ENCODE assay signal across 30 cellular contexts in the genomic region with DNA sequence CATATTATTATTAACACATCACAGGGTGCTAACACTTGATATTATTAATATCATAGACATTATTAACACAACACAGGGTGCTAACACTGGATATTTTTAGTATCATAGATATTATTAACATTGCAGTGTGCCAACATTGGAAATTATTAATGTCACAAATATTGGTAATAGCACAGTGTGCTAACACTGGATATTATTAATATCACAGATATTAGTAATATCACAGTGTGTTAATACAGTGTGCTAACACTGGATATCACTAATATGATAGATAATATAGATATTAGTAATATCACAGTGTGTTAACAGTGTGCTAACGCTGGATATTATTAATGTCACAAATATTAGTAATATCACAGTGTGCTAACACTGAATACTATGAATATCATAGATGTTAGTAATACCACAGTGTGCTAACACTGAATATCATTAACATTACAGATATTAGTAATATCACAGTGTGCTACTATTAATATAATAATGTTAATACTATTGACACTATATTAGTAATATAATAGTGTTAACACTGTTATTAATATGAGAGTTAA. TPM values are rescaled to one million over a fixed set of nuclear protein-coding genes. Genes with fewer than 3 reads are reported as not detected.
"Had no signal": no experiment of that assay in that cellular context is flagged by ENCODE, and none has a peak within 500 bp of the region (broad histone marks: within the 10 kb centered on the region; RNA-seq: fewer than 3 reads in every experiment).

No MANE protein-coding gene starts in this region.

- H3K36me3 ChIP-seq: adrenal gland, esophagus muscularis mucosa, gastrocnemius medialis, heart left ventricle had no signal

- H3K27ac ChIP-seq: adrenal gland, body of pancreas, coronary artery, dorsolateral prefrontal cortex, esophagus muscularis mucosa, foreskin keratinocyte, gastrocnemius medialis, heart left ventricle had no signal

- H3K27me3 Mint-ChIP-seq: activated CD8-positive, alpha-beta T cell treated with anti-CD3 and anti-CD28 coated beads for 36 hours; activated naive CD4-positive, alpha-beta T cell treated with anti-CD3 and anti-CD28 coated beads, Interleukin-2, amount 50 U/mL, for 24 hours; activated naive CD8-positive, alpha-beta T cell treated with anti-CD3 and anti-CD28 coated beads for 36 hours; activated naive CD8-positive, alpha-beta T cell treated with anti-CD3 and anti-CD28 coated beads, Interleukin-2, amount 50 U/mL, for 24 hours; dendritic cell treated with granulocyte-macrophage colony-stimulating factor and Interleukin-4, amounts not matched to agents 40 ng/mL and 50 ng/mL, for 4 days had no signal

- ATAC-seq: activated CD8-positive, alpha-beta T cell treated with anti-CD3 and anti-CD28 coated beads for 36 hours; activated naive CD8-positive, alpha-beta T cell treated with anti-CD3 and anti-CD28 coated beads, Interleukin-2, amount 50 U/mL, for 24 hours; activated T-cell treated with anti-CD3 and anti-CD28 coated beads, Interleukin-2, amount 50 U/mL, for 4 hours; body of pancreas; foreskin keratinocyte; gastrocnemius medialis; heart left ventricle had no signal

- H3K4me1 ChIP-seq: adrenal gland, body of pancreas, esophagus muscularis mucosa, foreskin keratinocyte, gastrocnemius medialis, heart left ventricle had no signal

- H3K9me3 ChIP-seq: adrenal gland, body of pancreas, esophagus muscularis mucosa, gastrocnemius medialis, heart left ventricle had no signal

- H3K4me1 Mint-ChIP-seq: activated naive CD4-positive, alpha-beta T cell treated with anti-CD3 and anti-CD28 coated beads, Interleukin-2, amount 50 U/mL, for 24 hours; activated naive CD8-positive, alpha-beta T cell treated with anti-CD3 and anti-CD28 coated beads for 36 hours; activated naive CD8-positive, alpha-beta T cell treated with anti-CD3 and anti-CD28 coated beads, Interleukin-2, amount 50 U/mL, for 24 hours; endodermal cell had no signal

- H3K4me3 ChIP-seq: adrenal gland, body of pancreas, coronary artery, dorsolateral prefrontal cortex, esophagus muscularis mucosa, gastrocnemius medialis, heart left ventricle had no signal

- H3K36me3 Mint-ChIP-seq: activated naive CD4-positive, alpha-beta T cell treated with anti-CD3 and anti-CD28 coated beads, Interleukin-2, amount 50 U/mL, for 24 hours; activated naive CD8-positive, alpha-beta T cell treated with anti-CD3 and anti-CD28 coated beads for 36 hours had no signal

- H3K9me3 Mint-ChIP-seq: activated CD8-positive, alpha-beta T cell treated with anti-CD3 and anti-CD28 coated beads for 36 hours; activated naive CD4-positive, alpha-beta T cell treated with anti-CD3 and anti-CD28 coated beads for 36 hours; activated naive CD4-positive, alpha-beta T cell treated with anti-CD3 and anti-CD28 coated beads, Interleukin-2, amount 50 U/mL, for 24 hours; activated naive CD8-positive, alpha-beta T cell treated with anti-CD3 and anti-CD28 coated beads for 36 hours; activated naive CD8-positive, alpha-beta T cell treated with anti-CD3 and anti-CD28 coated beads, Interleukin-2, amount 50 U/mL, for 24 hours; activated T-cell treated with anti-CD3 and anti-CD28 coated beads, Interleukin-2, amount 50 U/mL, for 4 hours; activated T-helper 2 cell treated with anti-CD3 and anti-CD28 coated beads, Interferon-gamma antibody, Interleukin-2, Interleukin-4, amounts not matched to agents 10 μg/mL and 5 μg/mL and 100 μg/mL, durations not matched to agents 14 hours and 24 hours and 36 hours; dendritic cell treated with granulocyte-macrophage colony-stimulating factor and Interleukin-4, amounts not matched to agents 40 ng/mL and 50 ng/mL, for 4 days; endodermal cell had no signal

- DNase-seq: activated CD4-positive, alpha-beta T cell treated with anti-CD3 and anti-CD28 coated beads for 48 hours; activated CD4-positive, alpha-beta T cell treated with anti-CD3 and anti-CD28 coated beads, Interleukin-2, amount 50 U/mL, for 1 hour; activated CD4-positive, alpha-beta T cell treated with anti-CD3 and anti-CD28 coated beads, Interleukin-2, amount 50 U/mL, for 48 hours; activated CD4-positive, CD25-positive, alpha-beta regulatory T cell; activated CD8-positive, alpha-beta memory T cell treated with anti-CD3 and anti-CD28 coated beads for 24 hours; activated CD8-positive, alpha-beta T cell treated with anti-CD3 and anti-CD28 coated beads for 36 hours; activated effector memory CD4-positive, alpha-beta T cell treated with anti-CD3 and anti-CD28 coated beads, Interleukin-2, amount 50 U/mL, for 16 hours; activated naive CD4-positive, alpha-beta T cell treated with anti-CD3 and anti-CD28 coated beads for 36 hours; activated naive CD8-positive, alpha-beta T cell treated with anti-CD3 and anti-CD28 coated beads for 36 hours; activated naive CD8-positive, alpha-beta T cell treated with anti-CD3 and anti-CD28 coated beads, Interleukin-2, amount 50 U/mL, for 24 hours; activated T-cell treated with anti-CD3 and anti-CD28 coated beads, Interleukin-2, amount 50 U/mL, for 4 hours; adrenal gland; amygdala; aorta; body of pancreas; caudate nucleus; dorsolateral prefrontal cortex; effector memory CD4-positive, alpha-beta T cell; endodermal cell; erythroblast; foreskin keratinocyte; gastrocnemius medialis; glutamatergic neuron; heart left ventricle; T-helper 2 cell had no signal

- H3K4me3 Mint-ChIP-seq: activated CD8-positive, alpha-beta T cell treated with anti-CD3 and anti-CD28 coated beads for 36 hours; activated naive CD4-positive, alpha-beta T cell treated with anti-CD3 and anti-CD28 coated beads for 36 hours; activated naive CD4-positive, alpha-beta T cell treated with anti-CD3 and anti-CD28 coated beads, Interleukin-2, amount 50 U/mL, for 24 hours; activated naive CD8-positive, alpha-beta T cell treated with anti-CD3 and anti-CD28 coated beads for 36 hours; activated naive CD8-positive, alpha-beta T cell treated with anti-CD3 and anti-CD28 coated beads, Interleukin-2, amount 50 U/mL, for 24 hours; activated T-cell treated with anti-CD3 and anti-CD28 coated beads, Interleukin-2, amount 50 U/mL, for 4 hours; dendritic cell treated with granulocyte-macrophage colony-stimulating factor and Interleukin-4, amounts not matched to agents 40 ng/mL and 50 ng/mL, for 4 days; endodermal cell had no signal

- H3K27me3 ChIP-seq: adrenal gland, body of pancreas, dorsolateral prefrontal cortex, foreskin keratinocyte, gastrocnemius medialis, heart left ventricle had no signal

- H3K27ac Mint-ChIP-seq: activated CD8-positive, alpha-beta T cell treated with anti-CD3 and anti-CD28 coated beads for 36 hours; activated naive CD4-positive, alpha-beta T cell treated with anti-CD3 and anti-CD28 coated beads for 36 hours; activated naive CD4-positive, alpha-beta T cell treated with anti-CD3 and anti-CD28 coated beads, Interleukin-2, amount 50 U/mL, for 24 hours; activated naive CD8-positive, alpha-beta T cell treated with anti-CD3 and anti-CD28 coated beads for 36 hours; activated naive CD8-positive, alpha-beta T cell treated with anti-CD3 and anti-CD28 coated beads, Interleukin-2, amount 50 U/mL, for 24 hours; activated T-helper 2 cell treated with anti-CD3 and anti-CD28 coated beads, Interferon-gamma antibody, Interleukin-2, Interleukin-4, amounts not matched to agents 10 μg/mL and 5 μg/mL and 100 μg/mL, durations not matched to agents 14 hours and 24 hours and 36 hours; dendritic cell treated with granulocyte-macrophage colony-stimulating factor and Interleukin-4, amounts not matched to agents 40 ng/mL and 50 ng/mL, for 4 days; endodermal cell had no signal

RNA-seq across cellular contexts. Expression of gene TMEM225B, which starts 1.6 kb away (rescaled TPM):
- total RNA-seq: gastrocnemius medialis had no signal
